Comparison of ENCODE assay signal across 8 cellular contexts in the genomic region with DNA sequence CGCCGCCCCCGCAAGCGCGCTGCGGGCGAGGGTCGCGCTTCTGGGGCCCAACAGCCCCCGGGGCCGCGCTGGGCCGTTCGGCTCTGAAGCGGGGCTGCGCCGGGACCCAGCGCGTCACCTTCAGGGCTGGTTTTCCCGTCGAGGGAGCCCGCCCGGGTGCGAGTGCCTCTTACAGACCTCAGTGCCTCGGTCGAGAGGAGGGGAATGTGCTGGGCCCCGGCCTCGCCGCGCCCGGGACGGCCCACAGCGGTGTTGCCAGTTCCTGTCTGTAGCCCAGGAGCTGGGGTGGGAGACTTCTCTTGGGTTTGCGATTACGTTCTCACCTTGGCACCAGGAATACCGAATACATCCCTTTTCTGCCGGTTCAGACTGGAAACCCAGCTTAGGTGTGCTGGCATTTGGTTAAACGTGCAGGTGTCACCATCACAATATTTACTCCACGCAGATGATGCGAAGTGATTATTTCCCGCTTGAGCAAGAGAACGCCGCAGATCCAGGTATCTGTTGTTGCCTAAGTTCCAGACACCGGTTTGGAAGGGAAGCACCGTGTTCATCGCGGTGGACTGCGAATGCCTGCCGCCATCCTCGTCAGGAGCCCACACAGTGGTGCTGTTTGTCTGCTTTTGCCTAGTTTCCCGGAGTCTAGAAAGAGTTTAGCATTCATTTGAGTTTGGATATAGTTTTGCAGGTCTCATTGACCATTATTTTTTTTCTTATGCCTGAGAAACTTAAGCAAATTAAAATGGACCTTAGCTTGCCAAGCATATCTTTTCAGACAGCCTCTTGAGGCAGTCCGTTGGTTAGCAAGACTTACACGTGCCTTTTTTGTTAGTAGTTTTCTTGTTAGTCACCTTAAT. TPM values are rescaled to one million over a fixed set of nuclear protein-coding genes. Genes with fewer than 3 reads are reported as not detected.
DNase-seq lines count a peak whose midpoint lies in the region; ATAC-seq, FAIRE-seq and TF ChIP-seq lines count a peak whose summit lies in the region.

No MANE protein-coding gene starts in this region.

- H3K4me3 ChIP-seq in K562 = peak overlapping the region; percentile 89
- peak overlapping the region; percentile 63 for H3K4me3 ChIP-seq in iPS-18a (ENCODE audit: low read length)

- H3K79me2 ChIP-seq in H9 (ENCODE audit: insufficient read depth, low read length) (peaks cover 2% of the 10 kb centered on the region; the same call in 1 of the 2 replicates), K562 (ENCODE audit: control insufficient read depth, insufficient read depth, low read length) (peaks cover 62% of the 10 kb centered on the region)

- H3K27me3 ChIP-seq in CD4-positive, alpha-beta T cell (ENCODE audit: control insufficient read depth, insufficient read depth, low read length) = no peaks in the 10 kb centered on the region
- H3K27me3 ChIP-seq in H9 (ENCODE audit: insufficient read depth, low read length) (no peaks in the 10 kb centered on the region), K562 (ENCODE audit: control insufficient read depth in 2 of 2, insufficient read depth in 2 of 2, low read length in 2 of 2) (no peaks in the 10 kb centered on the region), iPS-18a (ENCODE audit: control insufficient read depth, insufficient read depth, low read length) (peaks cover 8% of the 10 kb centered on the region)

- no peak overlapping the region for H2BK15ac ChIP-seq in H9 (ENCODE audit: low read depth, low read length)

- no peak overlapping the region for H3K56ac ChIP-seq in H9 (ENCODE audit: insufficient read length, low read depth, low read length)

- peak overlapping the region; percentile 90 for H3K27ac Mint-ChIP-seq in CD4-positive, alpha-beta T cell
- peak overlapping the region in 2 of 3 experiments; percentile 55 to 81; a peak in 2 of 7 replicates for H3K27ac Mint-ChIP-seq in H9

- TF ChIP-seq EP300 in K562 (IDR thresholded peaks at IDR 0.05; ENCODE audit: low read length) = no peak

- H3K9ac ChIP-seq in H9 (ENCODE audit: extremely low read depth, insufficient read length, low read length) = peak overlapping the region; percentile 40
- peak overlapping the region; percentile 92 to 94 for H3K9ac ChIP-seq in K562 (ENCODE audit: insufficient read depth in 1 of 2, low read depth in 2 of 2, low read length in 2 of 2)
- H3K9ac ChIP-seq in iPS-18a (ENCODE audit: low read length) = peak overlapping the region; percentile 46

- BruUV-seq in K562 (replicated peaks; lab: Mats Ljungman, UMichigan) = TSS peak; percentile 63

- no peak overlapping the region for H2AK5ac ChIP-seq in H9 (ENCODE audit: insufficient read length, low read length)

- H3K14ac ChIP-seq in H9 (ENCODE audit: insufficient read depth, low read length) = no peak overlapping the region

- H3K79me1 ChIP-seq in H9 (ENCODE audit: insufficient read depth, low read depth, low read length, poor library complexity, severe bottlenecking) = peaks cover 2% of the 10 kb centered on the region

- peak in 1 of 2 experiments; percentile 39; a peak in 2 of 4 replicates for TF ChIP-seq RAD21 in K562 (CRISPR knock-in tag; conservative IDR thresholded peaks at IDR 0.05 in 1 of 2, IDR thresholded peaks at IDR 0.05 in 1 of 2)

- peaks cover 53% of the 10 kb centered on the region for H3K4me1 Mint-ChIP-seq in CD4-positive, alpha-beta T cell (ENCODE audit: low read depth)
- peaks cover 25 to 27% of the 10 kb centered on the region in 2 experiments for H3K4me1 Mint-ChIP-seq in H9

- no peak overlapping the region for H2BK12ac ChIP-seq in H9 (ENCODE audit: insufficient read length, low read depth, low read length)

- DNase-seq in CD4-positive, alpha-beta T cell = peak in 7 of 10 experiments; percentile 17 to 54 (median 28)
- peak; percentile 50 for DNase-seq in H9
- peak; percentile 47 for DNase-seq in SK-N-DZ (ENCODE audit: low spot score)
- peak in 2 of 4 experiments; percentile 47 to 68 for DNase-seq in K562 (ENCODE audit: extremely low read depth in 1 of 4, low spot score in 3 of 4)
- peak; percentile 78 for DNase-seq in sciatic nerve (ENCODE audit: low spot score)
- DNase-seq in posterior vena cava (ENCODE audit: low spot score) = no peak

- H3K18ac ChIP-seq in H9 (ENCODE audit: insufficient read length, low read depth, low read length) = no peak overlapping the region

- H2BK5ac ChIP-seq in H9 (ENCODE audit: insufficient read length, low read length) = no peak overlapping the region

- H4K20me1 ChIP-seq in H9 (ENCODE audit: control insufficient read depth, insufficient read depth, insufficient read length) (no peaks in the 10 kb centered on the region), K562 (replicated peaks; ENCODE audit: control insufficient read depth, insufficient read depth, low read length) (peaks cover 33% of the 10 kb centered on the region)

- no peak overlapping the region for H4K91ac ChIP-seq in H9 (ENCODE audit: insufficient read length, low read depth, low read length)

- no CpG with 5 or more reads among the region's 53 CpGs for WGBS in H9 (ENCODE audit: extremely low coverage, insufficient read length, low lambda C conversion rate)
- WGBS in K562 (ENCODE audit: insufficient coverage, low coverage, missing lambda C conversion rate) = 2% methylated on average over 34 of the region's 53 CpGs

- peaks cover 4% of the 10 kb centered on the region for H3K23me2 ChIP-seq in H9 (ENCODE audit: insufficient read length, low read depth, low read length, poor library complexity, severe bottlenecking)

- no peak overlapping the region for H2BK20ac ChIP-seq in H9 (ENCODE audit: low read depth, low read length, poor library complexity, severe bottlenecking)

- no peak overlapping the region for H4K8ac ChIP-seq in H9 (replicated peaks; ENCODE audit: insufficient read length, low read depth, low read length)

- H2BK120ac ChIP-seq in H9 (ENCODE audit: low read depth, low read length, poor library complexity, severe bottlenecking) = no peak overlapping the region

- H3K4ac ChIP-seq in H9 (ENCODE audit: low read depth, low read length) = no peak overlapping the region

- TF ChIP-seq CTCF in CD4-positive, alpha-beta T cell (IDR thresholded peaks at IDR 0.05) = no peak
- no peak; the same call in 2 of the 3 replicates for TF ChIP-seq CTCF in H9 (conservative IDR thresholded peaks at IDR 0.05)
- TF ChIP-seq CTCF in K562 (IDR thresholded peaks at IDR 0.05 in 2 of 3, conservative IDR thresholded peaks at IDR 0.05 in 1 of 3; ENCODE audit: insufficient read depth in 2 of 3, low read depth in 1 of 3, low read length in 3 of 3) = peak; percentile 33 to 55 (median 44); a peak in 4 of 6 replicates

- no peak overlapping the region for H4K5ac ChIP-seq in H9 (ENCODE audit: insufficient read length, low read depth, low read length)

- FAIRE-seq in K562 (lab: Jason Lieb, UNC) = peak; percentile 71

- intact Hi-C loops in CD4-positive, alpha-beta T cell (cut with DNase I, micrococcal nuclease) = loop anchor here (1.0 to 5.0 kb wide), 7 partner anchors 10 to 559 kb away; partner anchors contain the start of genes ZCCHC14 (in 2 of the 2), BANP (in 1 of the 2), C16orf95 (in 1 of the 2) and FBXO31 (in 1 of the 2)
- intact Hi-C loops in K562 (cut with micrococcal nuclease) (loop anchor here (2.0 to 5.0 kb wide), 3 partner anchors 76 to 244 kb away; partner anchors contain the start of genes C16orf95 and ZCCHC14), sciatic nerve (cut with DNase I) (loop anchor here (10.0 kb wide), 1 partner anchor 242 kb away; no protein-coding TSS in a partner anchor), posterior vena cava (cut with DNase I) (no loop called here)

- CTCF ChIA-PET in CD4-positive, alpha-beta T cell (lab: Charles Lee) = interaction anchor here (0.8 kb wide), 1 partner anchor 243 kb away, joined by 3 read pairs; no protein-coding TSS in a partner anchor
- CTCF ChIA-PET in K562 (lab: Yijun Ruan, JAX; ENCODE audit: low intra/inter-chr PET ratio) = interaction anchor here (1.2 kb wide), 1 partner anchor 243 kb away, joined by 3 read pairs; no protein-coding TSS in a partner anchor

- POLR2A ChIA-PET in CD4-positive, alpha-beta T cell (lab: Charles Lee) = interaction anchor here (0.6 to 5.4 kb wide), 5 partner anchors 10 to 373 kb away, joined by 3 to 99 read pairs (median 6); partner anchors contain the start of genes C16orf95, FBXO31 and KLHDC4
- POLR2A ChIA-PET in K562 (lab: Yijun Ruan, JAX) = interaction anchor here (0.6 to 6.0 kb wide), 8 partner anchors 8 to 42 kb away, joined by 3 to 51 read pairs (median 6); partner anchors contain the start of gene FBXO31

- peak overlapping the region; percentile 57 for H3K27ac ChIP-seq in CD4-positive, alpha-beta T cell (ENCODE audit: low read depth, low read length)
- H3K27ac ChIP-seq in H9 (ENCODE audit: insufficient read length, low read depth, low read length) = no peak overlapping the region
- peak overlapping the region; percentile 84 for H3K27ac ChIP-seq in K562 (ENCODE audit: extremely low read depth, low read depth, low read length)
- H3K27ac ChIP-seq in iPS-18a (ENCODE audit: low read length) = no peak overlapping the region

- in situ Hi-C loops in K562 (cut with MboI) = no loop called here

- H3K4me2 ChIP-seq in H9 (ENCODE audit: insufficient read depth, insufficient read length, low read length) (peak overlapping the region; percentile 78), K562 (ENCODE audit: insufficient read depth, low read length) (peak overlapping the region; percentile 99)

- H3K23ac ChIP-seq in H9 (ENCODE audit: insufficient read length, low read depth, low read length) = no peak overlapping the region

- H3K4me3 Mint-ChIP-seq in CD4-positive, alpha-beta T cell = peak overlapping the region; percentile 95
- H3K4me3 Mint-ChIP-seq in H9 = peak overlapping the region; percentile 79 to 88

- H3K4me1 ChIP-seq in H9 (ENCODE audit: insufficient read depth, low read length) (peaks cover 3% of the 10 kb centered on the region; the same call in 1 of the 2 replicates), K562 (replicated peaks in 1 of 2; ENCODE audit: control insufficient read depth in 2 of 2, insufficient read depth in 2 of 2, low read length in 2 of 2) (peaks cover 22 to 25% of the 10 kb centered on the region in 2 experiments), iPS-18a (ENCODE audit: control insufficient read depth, low read depth, low read length) (peaks cover 16% of the 10 kb centered on the region)

- peaks cover 37% of the 10 kb centered on the region for H3K36me3 Mint-ChIP-seq in CD4-positive, alpha-beta T cell (ENCODE audit: low read depth)
- H3K36me3 Mint-ChIP-seq in H9 (ENCODE audit: insufficient read depth in 1 of 3, low read depth in 3 of 3) = peaks cover 0 to 8% (median 0%) of the 10 kb centered on the region in 3 experiments; a peak in 4 of 7 replicates

- H3K9me1 ChIP-seq in K562 (ENCODE audit: control insufficient read depth, insufficient read depth, low read length) = no peaks in the 10 kb centered on the region

- H3T11ph ChIP-seq in H9 (ENCODE audit: low read length) = no peak overlapping the region

- H3K36me3 ChIP-seq in K562 (ENCODE audit: control insufficient read depth, insufficient read depth, low read length) = peaks cover 18% of the 10 kb centered on the region
- no peaks in the 10 kb centered on the region for H3K36me3 ChIP-seq in iPS-18a (ENCODE audit: control insufficient read depth, low read depth, low read length)

- no peaks in the 10 kb centered on the region for H3K9me3 Mint-ChIP-seq in CD4-positive, alpha-beta T cell
- no peaks in the 10 kb centered on the region; a peak in 1 of 5 replicates for H3K9me3 Mint-ChIP-seq in H9

- H3K9me3 ChIP-seq in CD4-positive, alpha-beta T cell (ENCODE audit: control insufficient read depth, low read length) = no peaks in the 10 kb centered on the region
- no peaks in the 10 kb centered on the region for H3K9me3 ChIP-seq in H9 (ENCODE audit: control insufficient read depth, low read depth, low read length)
- H3K9me3 ChIP-seq in K562 (replicated peaks; ENCODE audit: control insufficient read depth, insufficient read depth, low read depth, low read length) = no peaks in the 10 kb centered on the region
- no peaks in the 10 kb centered on the region for H3K9me3 ChIP-seq in iPS-18a (ENCODE audit: control insufficient read depth, low read depth, low read length)

- no peak for ATAC-seq in CD4-positive, alpha-beta T cell (ENCODE audit: poor library complexity)
- peak; percentile 5 for ATAC-seq in K562
- no peak for ATAC-seq in sciatic nerve
- ATAC-seq in GM19397 (IDR thresholded peaks at IDR 0.05; ENCODE audit: unreplicated experiment) = no peak

- no peaks in the 10 kb centered on the region for H3K27me3 Mint-ChIP-seq in CD4-positive, alpha-beta T cell
- H3K27me3 Mint-ChIP-seq in H9 (ENCODE audit: low read depth) = peaks cover 2% of the 10 kb centered on the region; the same call in 1 of the 2 replicates

- no peak overlapping the region for H2AFZ ChIP-seq in H9 (ENCODE audit: low read length)
- peak overlapping the region; percentile 38 for H2AFZ ChIP-seq in K562 (ENCODE audit: low read depth, low read length)

- TF ChIP-seq POLR2A in K562 (conservative IDR thresholded peaks at IDR 0.05) = no peak; the same call in 1 of the 2 replicates

RNA-seq across cellular contexts. Expression of gene MAP1LC3B, which starts 0.9 kb away (rescaled TPM):
- 10 to 100 TPM; 92.4 to 96.6 TPM for total RNA-seq in CD4-positive, alpha-beta T cell
- 47.1 and 52.2 TPM in 2 replicates for total RNA-seq in H9 (2021)
- polyA plus RNA-seq in SK-N-DZ (2014; cell fraction: cytosol; rRNA removed) = 20.0 and 20.9 TPM in 2 replicates
- 12.2 and 28.2 TPM in 2 replicates for polyA plus RNA-seq in SK-N-DZ (2014; cell fraction: nucleus; rRNA removed)
- 39.2 and 55.8 TPM in 2 replicates for total RNA-seq in K562 (2011; cell fraction: chromatin; rRNA removed; ENCODE audit: low replicate concordance)
- total RNA-seq in K562 (2011; cell fraction: nucleolus; rRNA removed) = 28.3 and 28.9 TPM in 2 replicates
- total RNA-seq in K562 (2011; cell fraction: nucleoplasm; rRNA removed) = 49.8 and 99.0 TPM in 2 replicates
- 21.3 and 24.9 TPM in 2 replicates for total RNA-seq in K562 (2014; rRNA removed)
- total RNA-seq in K562 (2014; rRNA removed; fragmentation: Illumina TruSeq; extraction: Trizol) = 26.7 and 32.7 TPM in 2 replicates
- 16.0 and 16.2 TPM in 2 replicates for total RNA-seq in K562 (2015; rRNA removed; fragmentation: Illumina TruSeq; extraction: Trizol)
- 73.1 and 77.4 TPM in 2 replicates for total RNA-seq in K562 (2021)
- 37.0 and 42.6 TPM in 2 replicates for polyA plus RNA-seq in K562 (2011; rRNA removed)
- 17.6 and 25.2 TPM in 2 replicates for polyA plus RNA-seq in K562 (2011; cell fraction: cytosol; rRNA removed)
- 16.4 and 19.9 TPM in 2 replicates for polyA plus RNA-seq in K562 (2011; cell fraction: nucleus; rRNA removed)
- 57.7 and 110 TPM in 2 replicates for polyA plus RNA-seq in K562 (2012)
- polyA plus RNA-seq in K562 (2014; fragmentation: Illumina TruSeq; extraction: Trizol) = 79.9 and 81.5 TPM in 2 replicates
- 10 to 100 TPM; 30.4 to 36.7 TPM for polyA plus RNA-seq in K562 (2014; fragmentation: Nextera tagmentation; extraction: Ambion mirVana)
- polyA plus RNA-seq in K562 (2014; rRNA removed) = 45.5 TPM in 2 replicates
- 21.9 and 25.6 TPM in 2 replicates for polyA minus RNA-seq in K562 (2011; rRNA and poly(A)+ RNA removed)
- polyA minus RNA-seq in K562 (2011; cell fraction: cytosol; rRNA and poly(A)+ RNA removed) = 23.5 and 24.3 TPM in 2 replicates
- polyA minus RNA-seq in K562 (2011; cell fraction: nucleus; rRNA and poly(A)+ RNA removed) = 8.3 and 11.6 TPM in 2 replicates
- 55.9 TPM for total RNA-seq in sciatic nerve
- total RNA-seq in posterior vena cava = 10 to 100 TPM; 51.2 to 52.2 TPM

RNA-seq across cellular contexts. Expression of gene FBXO31, which starts 9.5 kb away (rescaled TPM):
- total RNA-seq in CD4-positive, alpha-beta T cell = 10 to 100 TPM; 35.7 to 38.9 TPM
- total RNA-seq in H9 (2021) (24.2 and 26.6 TPM in 2 replicates), K562 (2014; rRNA removed) (18.9 and 20.7 TPM in 2 replicates), K562 (2014; rRNA removed; fragmentation: Illumina TruSeq; extraction: Trizol) (6.7 and 8.1 TPM in 2 replicates), K562 (2015; rRNA removed; fragmentation: Illumina TruSeq; extraction: Trizol) (10.1 and 10.4 TPM in 2 replicates), K562 (2021) (28.6 and 33.3 TPM in 2 replicates), sciatic nerve (50.3 TPM), posterior vena cava (10 to 100 TPM; 50.4 to 58.5 TPM)
- polyA plus RNA-seq in SK-N-DZ (2014; cell fraction: cytosol; rRNA removed) = 16.3 and 28.1 TPM in 2 replicates
- 25.0 and 32.5 TPM in 2 replicates for polyA plus RNA-seq in SK-N-DZ (2014; cell fraction: nucleus; rRNA removed)
- 50.3 and 100 TPM in 2 replicates for total RNA-seq in K562 (2011; cell fraction: chromatin; rRNA removed; ENCODE audit: low replicate concordance)
- 55.0 and 64.4 TPM in 2 replicates for total RNA-seq in K562 (2011; cell fraction: nucleolus; rRNA removed)
- 34.9 and 39.5 TPM in 2 replicates for total RNA-seq in K562 (2011; cell fraction: nucleoplasm; rRNA removed)
- polyA plus RNA-seq in K562 (2011; rRNA removed) (11.9 and 13.4 TPM in 2 replicates), K562 (2014; fragmentation: Illumina TruSeq; extraction: Trizol) (10.9 and 19.1 TPM in 2 replicates), K562 (2014; fragmentation: Nextera tagmentation; extraction: Ambion mirVana) (under 1 TPM; 0.18 to 0.70 TPM), K562 (2014; rRNA removed) (14.0 and 16.0 TPM in 2 replicates)
- 10.3 and 21.0 TPM in 2 replicates for polyA plus RNA-seq in K562 (2011; cell fraction: cytosol; rRNA removed)
- polyA plus RNA-seq in K562 (2011; cell fraction: nucleus; rRNA removed) = 24.4 and 48.8 TPM in 2 replicates
- 14.2 and 18.2 TPM in 2 replicates for polyA plus RNA-seq in K562 (2012)
- 12.2 and 15.8 TPM in 2 replicates for polyA minus RNA-seq in K562 (2011; rRNA and poly(A)+ RNA removed)
- 13.6 and 17.8 TPM in 2 replicates for polyA minus RNA-seq in K562 (2011; cell fraction: cytosol; rRNA and poly(A)+ RNA removed)
- 14.0 and 20.2 TPM in 2 replicates for polyA minus RNA-seq in K562 (2011; cell fraction: nucleus; rRNA and poly(A)+ RNA removed)

Comparison
In these comparisons a context has a peak if more than half of its experiments do, and no peak if none do; other contexts are left out.
1. H3K27ac ChIP-seq: peak in CD4-positive, alpha-beta T cell (single experiment) and K562 (single experiment); none in H9 (single experiment) and iPS-18a (single experiment).
2. CTCF ChIP-seq: peak in K562 (3 of 3); none in CD4-positive, alpha-beta T cell (single experiment) and H9 (single experiment).
3. H3K9ac ChIP-seq: peak in every context shown above with its lines; median percentile 93 in K562; 46 in iPS-18a; 40 in H9.
4. intact Hi-C loops: an anchor here in CD4-positive, alpha-beta T cell (1.0 to 5.0 kb wide), K562 (2.0 to 5.0 kb wide) and sciatic nerve (10.0 kb wide); none called in posterior vena cava.